1 cellular context compared by ENCODE assay signal in the genomic region with DNA sequence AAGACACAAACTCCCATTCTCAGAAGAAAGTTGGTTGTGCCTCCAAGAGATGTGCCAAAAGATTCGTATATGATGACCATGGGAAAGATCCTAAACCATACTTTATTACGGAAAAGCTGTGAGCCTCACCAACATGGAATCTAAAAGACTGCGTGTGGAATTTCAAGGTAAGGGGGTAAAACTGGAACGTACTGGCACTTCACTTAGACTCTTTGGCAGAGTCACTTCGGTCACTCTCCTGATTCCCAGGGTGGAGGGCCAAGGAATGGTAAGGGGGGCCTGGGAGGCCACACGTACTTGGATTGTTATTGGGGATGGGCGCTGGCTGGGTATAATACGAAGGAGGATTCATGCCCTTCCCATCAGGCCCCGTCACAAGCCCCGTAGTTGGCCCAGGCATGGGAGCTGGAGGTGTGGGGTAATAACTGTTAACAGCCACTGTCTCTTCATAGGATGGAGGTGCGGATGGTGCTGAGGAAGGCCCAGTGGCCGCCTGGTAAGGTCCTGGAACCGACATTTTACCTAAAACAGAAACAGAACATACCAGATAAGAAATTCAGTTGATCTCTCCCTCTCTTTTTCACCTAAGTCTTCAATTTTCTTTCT.
TF ChIP-seq lines count a peak whose summit lies in the region.

No MANE protein-coding gene starts in this region.

TF ChIP-seq in GM12878, 131 proteins besides CTCF, POLR2A, EP300 and RAD21:
- TF ChIP-seq NFXL1 (IDR thresholded peaks at IDR 0.05; ENCODE audit: borderline replicate concordance) (0 out of 2 replicates have a peak, but pooled peaks have one; percentile 41), DPF2 (IDR thresholded peaks at IDR 0.05) (no peak)
TF ChIP-seq in GM12878: peak in this region for 1.
